In genomic region chr1:86052948-86053698, GRCh38 we compare ENCODE assay signal across 27 cellular contexts.
A peak's percentile ranks its signal among the peaks of the same experiment; 100 is the strongest.
DNase-seq lines count a peak whose midpoint lies in the region; ATAC-seq and TF ChIP-seq lines count a peak whose summit lies in the region.
"Had no signal": no experiment of that assay in that cellular context is flagged by ENCODE, and none has a peak within 500 bp of the region (broad histone marks: within the 10 kb centered on the region; RNA-seq: fewer than 3 reads in every experiment).

No MANE protein-coding gene starts in this region.

- ATAC-seq in GM19324 (IDR thresholded peaks at IDR 0.05; ENCODE audit: low FRiP score, unreplicated experiment) (peak; percentile 46), HG02571 (IDR thresholded peaks at IDR 0.05; ENCODE audit: unreplicated experiment) (peak; percentile 61), HG03520 (IDR thresholded peaks at IDR 0.05; ENCODE audit: unreplicated experiment) (peak; percentile 69), T-cell (replicated peaks in 1 of 4) (no peak)
- ATAC-seq: HepG2; natural killer cell treated with Interleukin-12 subunit alpha and Interleukin-12 subunit beta and Interleukin-15 and Interleukin-18, amount 100 ng/mL, for 72 hours had no signal

- H3K9me3 Mint-ChIP-seq in T-cell: no peaks in the 10 kb centered on the region
- H3K9me3 Mint-ChIP-seq: activated CD4-positive, alpha-beta T cell treated with anti-CD3 and anti-CD28 coated beads, Interleukin-2, amount 10 ng/mL, durations not matched to agents 7 days and 5 days; activated naive CD8-positive, alpha-beta T cell treated with anti-CD3 and anti-CD28 coated beads, Interleukin-2, amount 10 ng/mL, durations not matched to agents 7 days and 5 days; activated T-helper 2 cell treated with anti-CD3 and anti-CD28 coated beads, Interferon-gamma antibody, Interleukin-2, Interleukin-4, amounts not matched to agents 10 μg/mL and 5 μg/mL and 100 μg/mL, durations not matched to agents 14 hours and 24 hours and 36 hours; natural killer cell treated with Interleukin-12 subunit alpha and Interleukin-12 subunit beta and Interleukin-15 and Interleukin-18, amount 100 ng/mL, for 72 hours; stimulated activated naive CD8-positive, alpha-beta T cell treated with anti-CD3 and anti-CD28 coated beads, Interleukin-15, Interleukin-2, amounts not matched to agents 100 ng/mL and 50 ng/mL, for 24 hours; T-helper 2 cell treated with Interferon-gamma antibody and Interleukin-4, amounts not matched to agents 5 μg/mL and 100 μg/mL, for 36 hours had no signal

- no peak overlapping the region for H3K4me3 ChIP-seq in GM06990 (replicated peaks; ENCODE audit: low read depth, low read length)
- H3K4me3 ChIP-seq: ovary, right atrium auricular region, tibial artery had no signal

- H3K27ac Mint-ChIP-seq in T-cell: no peak overlapping the region
- H3K27ac Mint-ChIP-seq: activated CD4-positive, alpha-beta T cell treated with anti-CD3 and anti-CD28 coated beads, Interleukin-2, amount 10 ng/mL, durations not matched to agents 7 days and 5 days; activated naive CD8-positive, alpha-beta T cell treated with anti-CD3 and anti-CD28 coated beads, Interleukin-2, amount 10 ng/mL, durations not matched to agents 7 days and 5 days; activated T-helper 2 cell treated with anti-CD3 and anti-CD28 coated beads, Interferon-gamma antibody, Interleukin-2, Interleukin-4, amounts not matched to agents 10 μg/mL and 5 μg/mL and 100 μg/mL, durations not matched to agents 14 hours and 24 hours and 36 hours; natural killer cell treated with Interleukin-12 subunit alpha and Interleukin-12 subunit beta and Interleukin-15 and Interleukin-18, amount 100 ng/mL, for 72 hours; stimulated activated naive CD8-positive, alpha-beta T cell treated with anti-CD3 and anti-CD28 coated beads, Interleukin-15, Interleukin-2, amounts not matched to agents 100 ng/mL and 50 ng/mL, for 24 hours; T-helper 2 cell treated with Interferon-gamma antibody and Interleukin-4, amounts not matched to agents 5 μg/mL and 100 μg/mL, for 36 hours had no signal

- H3K4me1 Mint-ChIP-seq in T-cell: no peaks in the 10 kb centered on the region
- H3K4me1 Mint-ChIP-seq: activated CD4-positive, alpha-beta T cell treated with anti-CD3 and anti-CD28 coated beads, Interleukin-2, amount 10 ng/mL, durations not matched to agents 7 days and 5 days; activated naive CD8-positive, alpha-beta T cell treated with anti-CD3 and anti-CD28 coated beads, Interleukin-2, amount 10 ng/mL, durations not matched to agents 7 days and 5 days had no signal

- TF ChIP-seq CTCF in GM06990 (IDR thresholded peaks at IDR 0.05; ENCODE audit: insufficient read depth, low read length, poor library complexity, severe bottlenecking): no peak

- H3K36me3 Mint-ChIP-seq in T-cell: no peaks in the 10 kb centered on the region
- H3K36me3 Mint-ChIP-seq: activated naive CD8-positive, alpha-beta T cell treated with anti-CD3 and anti-CD28 coated beads, Interleukin-2, amount 10 ng/mL, durations not matched to agents 7 days and 5 days; natural killer cell treated with Interleukin-12 subunit alpha and Interleukin-12 subunit beta and Interleukin-15 and Interleukin-18, amount 100 ng/mL, for 72 hours had no signal

- no peaks in the 10 kb centered on the region for H3K27me3 ChIP-seq in GM06990 (replicated peaks; ENCODE audit: control insufficient read depth, insufficient read depth, low read length)
- H3K27me3 ChIP-seq: ovary, right atrium auricular region, tibial artery had no signal

- CTCF ChIA-PET in T-cell (lab: Charles Lee): no interaction called here

- no peaks in the 10 kb centered on the region for H3K36me3 ChIP-seq in GM06990 (ENCODE audit: control insufficient read depth, insufficient read depth, low read length)
- H3K36me3 ChIP-seq: ovary, right atrium auricular region, tibial artery had no signal

- POLR2A ChIA-PET in T-cell (lab: Charles Lee): no interaction called here

- H3K4me3 Mint-ChIP-seq in T-cell: no peak overlapping the region
- H3K4me3 Mint-ChIP-seq: activated CD4-positive, alpha-beta T cell treated with anti-CD3 and anti-CD28 coated beads, Interleukin-2, amount 10 ng/mL, durations not matched to agents 7 days and 5 days; activated naive CD8-positive, alpha-beta T cell treated with anti-CD3 and anti-CD28 coated beads, Interleukin-2, amount 10 ng/mL, durations not matched to agents 7 days and 5 days; natural killer cell treated with Interleukin-12 subunit alpha and Interleukin-12 subunit beta and Interleukin-15 and Interleukin-18, amount 100 ng/mL, for 72 hours; stimulated activated naive CD8-positive, alpha-beta T cell treated with anti-CD3 and anti-CD28 coated beads, Interleukin-15, Interleukin-2, amounts not matched to agents 100 ng/mL and 50 ng/mL, for 24 hours; T-helper 2 cell treated with Interferon-gamma antibody and Interleukin-4, amounts not matched to agents 5 μg/mL and 100 μg/mL, for 36 hours had no signal

- DNase-seq in GM06990 (ENCODE audit: extremely low read depth, insufficient read length) (peak; percentile 9), T-helper 1 cell (no peak), T-cell (no peak)
- no peak for DNase-seq in activated effector memory CD4-positive, alpha-beta T cell treated with Interleukin-2 at 50 U/mL for 16 hours
- no peak for DNase-seq in effector CD4-positive, alpha-beta T cell
- DNase-seq: 8988T; activated CD4-positive, alpha-beta T cell treated with anti-CD3 and anti-CD28 coated beads, Interleukin-2, amount 10 ng/mL, durations not matched to agents 7 days and 5 days; activated naive CD8-positive, alpha-beta T cell treated with anti-CD3 and anti-CD28 coated beads, Interleukin-2, amount 10 ng/mL, durations not matched to agents 7 days and 5 days; cerebellar nuclear complex; foreskin fibroblast; GF-D8; islet precursor cell; NCI-H1105 treated with DMSO at 0.1 percent for 48 hours; NCI-H524; ovary; RPMI8226; SK-N-SH; tibial artery had no signal

- peaks cover 0 to 2% of the 10 kb centered on the region in 2 donors for H3K27me3 Mint-ChIP-seq in T-cell
- H3K27me3 Mint-ChIP-seq: activated CD4-positive, alpha-beta T cell treated with anti-CD3 and anti-CD28 coated beads, Interleukin-2, amount 10 ng/mL, durations not matched to agents 7 days and 5 days; natural killer cell treated with Interleukin-12 subunit alpha and Interleukin-12 subunit beta and Interleukin-15 and Interleukin-18, amount 100 ng/mL, for 72 hours; stimulated activated naive CD8-positive, alpha-beta T cell treated with anti-CD3 and anti-CD28 coated beads, Interleukin-15, Interleukin-2, amounts not matched to agents 100 ng/mL and 50 ng/mL, for 24 hours had no signal

Comparison
In these comparisons a context has a peak if more than half of its experiments do, and no peak if none do; other contexts are left out.
1. ATAC-seq: peak in GM19324 (single experiment), HG02571 (single experiment) and HG03520 (single experiment); none in T-cell (0 of 4).